In the genomic region with DNA sequence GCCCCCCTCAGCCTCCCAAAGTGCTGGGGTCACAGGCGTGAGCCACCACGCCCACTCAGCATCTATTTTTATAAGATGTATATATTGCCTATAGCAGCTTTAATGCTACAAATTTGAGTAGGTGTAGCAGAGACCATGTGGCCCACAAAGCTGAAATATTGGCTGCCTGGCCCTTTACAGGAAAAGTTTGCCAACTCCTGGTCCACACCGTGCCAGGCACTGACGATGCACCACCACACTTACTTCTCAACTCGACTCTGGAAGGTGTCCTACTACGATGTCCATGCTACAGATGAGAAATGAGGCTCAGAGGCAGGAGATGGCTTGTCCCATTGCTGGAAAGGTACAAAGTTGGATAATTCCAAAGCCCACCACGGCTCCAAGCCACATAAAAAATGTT, we compare ENCODE assay signal across 18 cellular contexts. TPM values are rescaled to one million over a fixed set of nuclear protein-coding genes. Genes with fewer than 3 reads are reported as not detected.
A peak's percentile ranks its signal among the peaks of the same experiment; 100 is the strongest.
DNase-seq lines count a peak whose midpoint lies in the region; TF ChIP-seq lines count a peak whose summit lies in the region.
"Had no signal": no experiment of that assay in that cellular context is flagged by ENCODE, and none has a peak within 500 bp of the region (broad histone marks: within the 10 kb centered on the region; RNA-seq: fewer than 3 reads in every experiment).

No MANE protein-coding gene starts in this region.

- no peak overlapping the region for H3K27ac ChIP-seq in spleen
- H3K27ac ChIP-seq: 22Rv1; A549; BLaER1 treated with 17β-estradiol and CSF1 and Interleukin-3, amounts not matched to agents 10 nM and 100 nM; C4-2B had no signal

- peaks cover 0 to 3% (median 0%) of the 10 kb centered on the region in 8 donors for H3K9me3 ChIP-seq in spleen
- H3K9me3 ChIP-seq: A549; BLaER1 treated with 17β-estradiol and CSF1 and Interleukin-3, amounts not matched to agents 10 nM and 100 nM; Caco-2 had no signal

- H3K4me1 ChIP-seq in spleen = no peaks in the 10 kb centered on the region
- H3K4me1 ChIP-seq: A549, Caco-2 had no signal

- DNase-seq in activated CD8-positive, alpha-beta memory T cell treated with anti-CD3 and anti-CD28 coated beads, Interleukin-2, amount 50 U/mL, for 48 hours = peak; percentile 33
- DNase-seq in activated CD8-positive, alpha-beta memory T cell treated with anti-CD3 and anti-CD28 coated beads for 24 hours = no peak
- DNase-seq in islet precursor cell (peak; percentile 14), spleen (peak; percentile 21), NCI-H82 treated with DMSO at 0.1 percent for 48 hours (lab: John Stamatoyannopoulos, UW; ENCODE audit: unreplicated experiment) (no peak), T-helper 2 cell (no peak)
- no peak for DNase-seq in stimulated activated CD4-positive, alpha-beta T cell treated with anti-CD3 and anti-CD28 coated beads, Interleukin-12 subunit alpha, Interleukin-12 subunit beta, amount 100 ng/mL, for 4 hours
- DNase-seq: AML-193; Caco-2; Calu3; CD4-positive, alpha-beta T cell; CD8-positive, alpha-beta T cell; DMS79 treated with DMSO at 0.1 percent for 48 hours; GF-D8 had no signal

- H3K4me3 ChIP-seq in spleen = no peak overlapping the region
- H3K4me3 ChIP-seq: A549; BLaER1 treated with 17β-estradiol and CSF1 and Interleukin-3, amounts not matched to agents 10 nM and 100 nM had no signal

- no peaks in the 10 kb centered on the region for H3K36me3 ChIP-seq in spleen
- H3K36me3 ChIP-seq: BLaER1 treated with 17β-estradiol and CSF1 and Interleukin-3, amounts not matched to agents 10 nM and 100 nM had no signal

- TF ChIP-seq POLR2A in spleen (IDR thresholded peaks at IDR 0.05) = no peak

- intact Hi-C loops in spleen (cut with DNase I; ENCODE audit: low total_unique reads) = no loop called here

- WGBS in spleen, 5 donors = 77 to 88% (median 87%) methylated on average over 7 of the region's 7 CpGs

- H3K27me3 ChIP-seq in spleen (replicated peaks in 1 of 7) = peaks cover 0 to 34% (median 4%) of the 10 kb centered on the region in 7 donors
- H3K27me3 ChIP-seq: BLaER1 treated with 17β-estradiol and CSF1 and Interleukin-3, amounts not matched to agents 10 nM and 100 nM had no signal

- TF ChIP-seq CTCF in spleen (IDR thresholded peaks at IDR 0.05 in 8 of 11, conservative IDR thresholded peaks at IDR 0.05 in 3 of 11) = no peak

RNA-seq across cellular contexts. Expression of a gene that starts 17.2 kb away (rescaled TPM):
- total RNA-seq in spleen = 100 to 1,000 TPM in 4 of 7 donors, 10 to 100 TPM in 3; 68.7 to 161 (median 123) TPM
- polyA plus RNA-seq in spleen = 100 to 1,000 TPM in 1 of 3 donors, 10 to 100 TPM in 2; 82.2 to 113 (median 83.7) TPM

Comparison
In these comparisons a context has a peak if more than half of its experiments do, and no peak if none do; other contexts are left out.
1. DNase-seq: peak in activated CD8-positive, alpha-beta memory T cell treated with anti-CD3 and anti-CD28 coated beads, Interleukin-2, amount 50 U/mL, for 48 hours (single experiment), islet precursor cell (single experiment) and spleen (single experiment); none in activated CD8-positive, alpha-beta memory T cell treated with anti-CD3 and anti-CD28 coated beads for 24 hours (single experiment), NCI-H82 treated with DMSO at 0.1 percent for 48 hours (single experiment), T-helper 2 cell (0 of 5) and stimulated activated CD4-positive, alpha-beta T cell treated with anti-CD3 and anti-CD28 coated beads, Interleukin-12 subunit alpha, Interleukin-12 subunit beta, amount 100 ng/mL, for 4 hours (single experiment).